Comparison of ENCODE assay signal across 7 cellular contexts in the genomic region with DNA sequence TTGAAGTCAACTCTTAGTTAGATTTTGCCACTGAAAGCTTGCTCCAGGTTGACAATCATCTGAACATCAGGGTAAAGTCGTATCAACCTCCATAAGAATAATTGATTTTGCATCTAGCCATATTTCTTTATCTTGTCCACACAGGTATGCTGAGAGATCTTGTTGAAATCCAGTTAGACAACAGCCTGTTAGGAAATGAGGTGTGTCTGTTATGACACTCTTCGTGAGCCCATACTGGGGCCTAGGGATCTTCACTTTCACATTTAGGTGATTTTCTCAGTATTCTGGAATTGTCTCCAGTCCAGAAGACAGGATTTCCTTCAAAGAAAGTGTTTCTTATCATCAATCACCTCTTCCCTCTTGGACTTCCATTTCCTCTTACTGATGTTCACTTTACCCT. TPM values are rescaled to one million over a fixed set of nuclear protein-coding genes. Genes with fewer than 3 reads are reported as not detected.
DNase-seq lines count a peak whose midpoint lies in the region.
"Had no signal": no experiment of that assay in that cellular context is flagged by ENCODE, and none has a peak within 500 bp of the region (broad histone marks: within the 10 kb centered on the region; RNA-seq: fewer than 3 reads in every experiment).

No MANE protein-coding gene starts in this region.

- no peak overlapping the region for H4K8ac ChIP-seq in mesendoderm (ENCODE audit: low read depth, low read length)

- no peaks in the 10 kb centered on the region for H4K20me1 ChIP-seq in GM23248 (ENCODE audit: insufficient read depth)

- no peaks in the 10 kb centered on the region for H3K79me1 ChIP-seq in mesendoderm (ENCODE audit: low read length)

- H3K4me3 ChIP-seq in GM23248 (no peak overlapping the region), mesendoderm (ENCODE audit: low read length) (no peak overlapping the region)
- H3K4me3 ChIP-seq: upper lobe of left lung had no signal

- intact Hi-C loops in head of caudate nucleus (cut with DNase I): no loop called here

- WGBS in GM23248 (ENCODE audit: low coverage in 1 of 2, low lambda C conversion rate in 2 of 2, missing lambda C conversion rate in 2 of 2), 2 experiments: 66 to 68% methylated on average over 2 of the region's 2 CpGs
- WGBS in mesendoderm (ENCODE audit: extremely low coverage, insufficient coverage, low lambda C conversion rate): no CpG with 5 or more reads among the region's 2 CpGs

- H3K4ac ChIP-seq in mesendoderm (ENCODE audit: low read depth, low read length): no peak overlapping the region

- H3K36me3 ChIP-seq in GM23248 (ENCODE audit: low read depth): peaks cover 21% of the 10 kb centered on the region
- H3K36me3 ChIP-seq in mesendoderm (ENCODE audit: control insufficient read depth, insufficient read depth, low read length): peaks cover 5% of the 10 kb centered on the region

- H4K5ac ChIP-seq in mesendoderm (ENCODE audit: low read length): no peak overlapping the region

- peaks cover 14% of the 10 kb centered on the region; the same call in 1 of the 2 replicates for H3K4me1 ChIP-seq in GM23248 (ENCODE audit: insufficient read depth)
- no peaks in the 10 kb centered on the region for H3K4me1 ChIP-seq in mesendoderm (ENCODE audit: control insufficient read depth, low read depth, low read length)
- H3K4me1 ChIP-seq: upper lobe of left lung had no signal

- H2BK120ac ChIP-seq in mesendoderm (ENCODE audit: low read depth, low read length): no peak overlapping the region

- H3K56ac ChIP-seq in mesendoderm (ENCODE audit: low read length): no peak overlapping the region

- no peaks in the 10 kb centered on the region for H3K9me2 ChIP-seq in GM23248 (ENCODE audit: insufficient read depth)

- H3K27ac ChIP-seq in GM23248: no peak overlapping the region
- no peak overlapping the region for H3K27ac ChIP-seq in mesendoderm (ENCODE audit: low read depth, low read length)
- H3K27ac ChIP-seq: upper lobe of left lung had no signal

- H3K9ac ChIP-seq in GM23248 (no peak overlapping the region), mesendoderm (ENCODE audit: low read length) (no peak overlapping the region)

- no peak overlapping the region for H2AFZ ChIP-seq in GM23248

- no peaks in the 10 kb centered on the region for H3K27me3 ChIP-seq in GM23248 (replicated peaks; ENCODE audit: insufficient read depth)
- H3K27me3 ChIP-seq in mesendoderm (ENCODE audit: insufficient read depth, low read length, poor library complexity): no peaks in the 10 kb centered on the region
- H3K27me3 ChIP-seq: upper lobe of left lung had no signal

- in situ Hi-C loops in GM23248 (cut with MboI): no loop called here

- H3K18ac ChIP-seq in mesendoderm (ENCODE audit: low read length): no peak overlapping the region

- no peaks in the 10 kb centered on the region for H3K79me2 ChIP-seq in GM23248 (ENCODE audit: insufficient read depth)
- no peaks in the 10 kb centered on the region for H3K79me2 ChIP-seq in mesendoderm (ENCODE audit: control insufficient read depth, insufficient read depth, low read length)

- H3K4me2 ChIP-seq in GM23248 (ENCODE audit: unreplicated experiment) (no peak overlapping the region), mesendoderm (ENCODE audit: low read length) (no peak overlapping the region)

- H3F3A ChIP-seq in GM23248 (ENCODE audit: insufficient read depth): peaks cover 27% of the 10 kb centered on the region

- no peaks in the 10 kb centered on the region for H3K9me3 ChIP-seq in GM23248 (ENCODE audit: low read depth)
- H3K9me3 ChIP-seq: upper lobe of left lung had no signal

- no peak overlapping the region for H2BK15ac ChIP-seq in mesendoderm (replicated peaks; ENCODE audit: low read depth)

- H3K23ac ChIP-seq in mesendoderm (ENCODE audit: low read length): no peak overlapping the region

- no peak overlapping the region for H2BK5ac ChIP-seq in mesendoderm (ENCODE audit: low read length)

- DNase-seq in GM23248 (peak; percentile 26), amniotic epithelial cell (ENCODE audit: low read depth) (peak; percentile 19), mesendoderm (no peak), head of caudate nucleus (no peak)
- DNase-seq: activated gamma-delta T cell treated with Interleukin-2 at 50 U/mL for 16 hours, upper lobe of left lung had no signal

- H2AK5ac ChIP-seq in mesendoderm (ENCODE audit: low read length): no peak overlapping the region

RNA-seq across cellular contexts. Expression of gene DNAJB11, which starts 18.1 kb away (rescaled TPM):
- 63.2 and 65.9 TPM in 2 replicates for total RNA-seq in GM23248 (2014; rRNA removed; shearing (Covaris generic))
- 99.3 and 102 TPM in 2 replicates for polyA plus RNA-seq in GM23248 (2016; fragmentation: Nextera tagmentation; extraction: Ambion mirVana)
- polyA plus RNA-seq in mesendoderm (2013, experiment 1 of 2): 97.6 TPM
- 96.9 TPM for polyA plus RNA-seq in mesendoderm (2013, experiment 2 of 2)

RNA-seq across cellular contexts. Expression of gene TBCCD1, which starts 21.5 kb away (rescaled TPM):
- total RNA-seq in GM23248 (2014; rRNA removed; shearing (Covaris generic)): 14.6 and 17.7 TPM in 2 replicates
- 15.6 and 16.3 TPM in 2 replicates for polyA plus RNA-seq in GM23248 (2016; fragmentation: Nextera tagmentation; extraction: Ambion mirVana)
- polyA plus RNA-seq in mesendoderm (2013, experiment 1 of 2): 6.8 TPM
- 7.2 TPM for polyA plus RNA-seq in mesendoderm (2013, experiment 2 of 2)

RNA-seq across cellular contexts. Expression of gene AHSG, which starts 24.2 kb away (rescaled TPM):
- not detected in 2 replicates for total RNA-seq in GM23248 (2014; rRNA removed; shearing (Covaris generic))
- not detected in 2 replicates for polyA plus RNA-seq in GM23248 (2016; fragmentation: Nextera tagmentation; extraction: Ambion mirVana)
- polyA plus RNA-seq in mesendoderm (2013, experiment 1 of 2): 0.15 TPM
- polyA plus RNA-seq in mesendoderm (2013, experiment 2 of 2): 0.11 TPM
- polyA plus RNA-seq: BJ had no signal

RNA-seq across cellular contexts. Expression of gene CRYGS, which starts 44.4 kb away (rescaled TPM):
- total RNA-seq in GM23248 (2014; rRNA removed; shearing (Covaris generic)): 0.63 and 0.76 TPM in 2 replicates
- 0.49 and 1.3 TPM in 2 replicates for polyA plus RNA-seq in GM23248 (2016; fragmentation: Nextera tagmentation; extraction: Ambion mirVana)
- 0.28 TPM for polyA plus RNA-seq in mesendoderm (2013, experiment 1 of 2)
- polyA plus RNA-seq in mesendoderm (2013, experiment 2 of 2): 0.29 TPM

RNA-seq across cellular contexts. Expression of gene FETUB, which starts 51.6 kb away (rescaled TPM):
- total RNA-seq in GM23248 (2014; rRNA removed; shearing (Covaris generic)): not detected in 2 replicates
- polyA plus RNA-seq in GM23248 (2016; fragmentation: Nextera tagmentation; extraction: Ambion mirVana): not detected in 2 replicates
- not detected for polyA plus RNA-seq in mesendoderm (2013, experiment 1 of 2)
- not detected for polyA plus RNA-seq in mesendoderm (2013, experiment 2 of 2)
- total RNA-seq: upper lobe of left lung had no signal
- polyA plus RNA-seq: BJ had no signal

Comparison
In these comparisons a context has a peak if more than half of its experiments do, and no peak if none do; other contexts are left out.
1. DNase-seq: peak in GM23248 (single experiment) and amniotic epithelial cell (single experiment); none in mesendoderm (single experiment) and head of caudate nucleus (0 of 42).